Comparison of ENCODE assay signal across 7 cellular contexts in the genomic region with DNA sequence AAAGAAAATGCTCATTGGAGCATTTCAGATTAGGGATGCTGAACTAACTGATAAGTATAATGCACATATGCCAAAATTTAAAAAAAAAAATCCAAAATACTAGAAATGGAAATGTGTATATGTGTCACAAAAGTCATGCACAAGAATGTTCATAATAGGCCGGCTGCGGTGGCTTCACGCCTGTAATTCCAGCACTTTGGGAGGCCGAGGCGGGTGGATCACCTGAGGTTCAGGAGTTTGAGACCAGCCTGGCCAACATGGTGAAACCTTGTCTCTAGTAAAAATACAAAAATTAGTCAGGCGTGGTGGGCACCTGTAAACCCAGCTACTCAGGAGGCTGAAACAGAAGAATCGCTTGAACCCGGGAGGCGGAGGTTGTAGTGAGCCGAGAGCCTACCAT. TPM values are rescaled to one million over a fixed set of nuclear protein-coding genes. Genes with fewer than 3 reads are reported as not detected.
DNase-seq lines count a peak whose midpoint lies in the region; ATAC-seq and TF ChIP-seq lines count a peak whose summit lies in the region.
"Not testable (repeated sequence)": the region's sequence is repeated elsewhere in the genome, so short reads cannot be mapped to it uniquely, and the experiment has no call there.

No MANE protein-coding gene starts in this region.

- peak overlapping the region; percentile 34 for H3K27ac Mint-ChIP-seq in CD4-positive, alpha-beta T cell
- peak overlapping the region; percentile 11 for H3K27ac Mint-ChIP-seq in CD8-positive, alpha-beta T cell
- peak overlapping the region; percentile 75 for H3K27ac Mint-ChIP-seq in T-helper 17 cell

- not testable (repeated sequence) for H3K4me3 ChIP-seq in CD8-positive, alpha-beta T cell (ENCODE audit: low read depth, low read length); upper lobe of right lung
- peak overlapping the region; percentile 28 for H3K4me3 ChIP-seq in neural cell (ENCODE audit: low read length)

- not testable (repeated sequence) for H4K20me1 ChIP-seq in neural cell (ENCODE audit: insufficient read depth)

- not testable (repeated sequence) for H3K9ac ChIP-seq in neural cell (ENCODE audit: low read length)

- H3K27ac ChIP-seq in CD4-positive, alpha-beta T cell (ENCODE audit: low read depth, low read length); CD8-positive, alpha-beta T cell (ENCODE audit: low read depth, low read length); neural cell (ENCODE audit: low read length); upper lobe of right lung: not testable (repeated sequence)

- peaks cover 76% of the 10 kb centered on the region for H3K36me3 Mint-ChIP-seq in CD4-positive, alpha-beta T cell (ENCODE audit: low read depth)
- peaks cover 73% of the 10 kb centered on the region for H3K36me3 Mint-ChIP-seq in CD8-positive, alpha-beta T cell
- H3K36me3 Mint-ChIP-seq in T-helper 17 cell (ENCODE audit: low read depth): peaks cover 17% of the 10 kb centered on the region

- H3K4me3 Mint-ChIP-seq in CD4-positive, alpha-beta T cell; CD8-positive, alpha-beta T cell; T-helper 17 cell: not testable (repeated sequence)

- H3K79me2 ChIP-seq in neural cell (replicated peaks; ENCODE audit: insufficient read depth, low read length): not testable (repeated sequence)

- not testable (repeated sequence) for H3K9me3 Mint-ChIP-seq in CD4-positive, alpha-beta T cell; CD8-positive, alpha-beta T cell

- not testable (repeated sequence) for TF ChIP-seq RAD21 in neural cell (conservative IDR thresholded peaks at IDR 0.05)

- DNase-seq in CD4-positive, alpha-beta T cell; CD8-positive, alpha-beta T cell; T-helper 17 cell: not testable (repeated sequence)
- DNase-seq in Right ventricle myocardium inferior (ENCODE audit: missing footprints): peak; percentile 35
- DNase-seq in posterior vena cava (ENCODE audit: low spot score): peak; percentile 26
- peak; percentile 33 for DNase-seq in upper lobe of right lung

- H3K9me3 ChIP-seq in CD4-positive, alpha-beta T cell (ENCODE audit: control insufficient read depth, low read length); CD8-positive, alpha-beta T cell (ENCODE audit: low read length); T-helper 17 cell (ENCODE audit: control insufficient read depth, low read length, poor library complexity, severe bottlenecking); neural cell (ENCODE audit: low read length); upper lobe of right lung: not testable (repeated sequence)

- peaks cover 11% of the 10 kb centered on the region for H3K4me1 Mint-ChIP-seq in CD4-positive, alpha-beta T cell (ENCODE audit: low read depth)
- not testable (repeated sequence) for H3K4me1 Mint-ChIP-seq in CD8-positive, alpha-beta T cell (ENCODE audit: low read depth)
- peaks cover 20% of the 10 kb centered on the region for H3K4me1 Mint-ChIP-seq in T-helper 17 cell

- H3K27me3 ChIP-seq in CD4-positive, alpha-beta T cell (ENCODE audit: control insufficient read depth, insufficient read depth, low read length); CD8-positive, alpha-beta T cell (ENCODE audit: insufficient read depth, low read length); neural cell (ENCODE audit: insufficient read depth, low read depth, low read length); upper lobe of right lung: not testable (repeated sequence)

- POLR2A ChIA-PET in CD4-positive, alpha-beta T cell (lab: Charles Lee); CD8-positive, alpha-beta T cell (lab: Charles Lee): not testable (repeated sequence)

- not testable (repeated sequence) for H3F3A ChIP-seq in neural cell (ENCODE audit: insufficient read depth, low read length, poor library complexity, severe bottlenecking)

- not testable (repeated sequence) for TF ChIP-seq CTCF in CD4-positive, alpha-beta T cell (IDR thresholded peaks at IDR 0.05); CD8-positive, alpha-beta T cell (IDR thresholded peaks at IDR 0.05); neural cell (IDR thresholded peaks at IDR 0.05; ENCODE audit: poor library complexity, severe bottlenecking); upper lobe of right lung (IDR thresholded peaks at IDR 0.05)

- ATAC-seq in CD4-positive, alpha-beta T cell (ENCODE audit: poor library complexity); CD8-positive, alpha-beta T cell; T-helper 17 cell; Right ventricle myocardium inferior; upper lobe of right lung: not testable (repeated sequence)

- H3K27me3 Mint-ChIP-seq in CD4-positive, alpha-beta T cell; CD8-positive, alpha-beta T cell (ENCODE audit: low read depth); T-helper 17 cell: not testable (repeated sequence)

- intact Hi-C loops in CD4-positive, alpha-beta T cell (cut with DNase I, micrococcal nuclease): loop anchor here (5.0 to 10.0 kb wide), 2 partner anchors 247 to 249 kb away; no protein-coding TSS in a partner anchor
- intact Hi-C loops in CD8-positive, alpha-beta T cell (cut with DNase I, micrococcal nuclease): loop anchor here in 1 of 2 experiments (1.0 kb wide), 1 partner anchor 251 kb away; no protein-coding TSS in a partner anchor
- intact Hi-C loops in Right ventricle myocardium inferior (cut with DNase I); posterior vena cava (cut with DNase I); upper lobe of right lung (cut with DNase I): not testable (repeated sequence)

- CTCF ChIA-PET in CD4-positive, alpha-beta T cell (lab: Charles Lee); CD8-positive, alpha-beta T cell (lab: Charles Lee): not testable (repeated sequence)

- H3K4me2 ChIP-seq in neural cell (ENCODE audit: low read length): not testable (repeated sequence)

- H2AFZ ChIP-seq in neural cell (ENCODE audit: low read depth, low read length): not testable (repeated sequence)

- H3K36me3 ChIP-seq in CD8-positive, alpha-beta T cell (ENCODE audit: insufficient read depth, low read length): peaks cover 28% of the 10 kb centered on the region
- H3K36me3 ChIP-seq in neural cell (ENCODE audit: insufficient read depth, low read length) (peaks cover 12% of the 10 kb centered on the region), upper lobe of right lung (peaks cover 96% of the 10 kb centered on the region)

- not testable (repeated sequence) for TF ChIP-seq EP300 in neural cell (conservative IDR thresholded peaks at IDR 0.05; ENCODE audit: poor library complexity, severe bottlenecking)

- H3K4me1 ChIP-seq in CD8-positive, alpha-beta T cell (ENCODE audit: insufficient read depth, low read length); upper lobe of right lung: not testable (repeated sequence)

- H3K9me2 ChIP-seq in neural cell (ENCODE audit: insufficient read depth, low read length): not testable (repeated sequence)

RNA-seq across cellular contexts. Expression of gene CHORDC1, which starts 14.9 kb away (rescaled TPM):
- total RNA-seq in CD4-positive, alpha-beta T cell: 10 to 100 TPM; 64.6 to 65.9 TPM
- 10 to 100 TPM; 83.3 to 83.8 TPM for total RNA-seq in CD8-positive, alpha-beta T cell
- total RNA-seq in T-helper 17 cell (10 to 100 TPM; 92.4 to 96.0 TPM), Right ventricle myocardium inferior (42.7 TPM), posterior vena cava (10 to 100 TPM; 24.7 to 31.7 TPM), upper lobe of right lung (30.7 TPM)
- 63.9 and 86.5 TPM in 2 replicates for polyA plus RNA-seq in neural cell
- polyA minus RNA-seq in neural cell: 110 and 139 TPM in 2 replicates

Comparison
In these comparisons a context has a peak if more than half of its experiments do, and no peak if none do; other contexts are left out.
1. H3K27ac Mint-ChIP-seq: peak in every context shown above with its lines; median percentile 75 in T-helper 17 cell; 34 in CD4-positive, alpha-beta T cell; 11 in CD8-positive, alpha-beta T cell.